Comparison of ENCODE assay signal across 17 cellular contexts in the genomic region with DNA sequence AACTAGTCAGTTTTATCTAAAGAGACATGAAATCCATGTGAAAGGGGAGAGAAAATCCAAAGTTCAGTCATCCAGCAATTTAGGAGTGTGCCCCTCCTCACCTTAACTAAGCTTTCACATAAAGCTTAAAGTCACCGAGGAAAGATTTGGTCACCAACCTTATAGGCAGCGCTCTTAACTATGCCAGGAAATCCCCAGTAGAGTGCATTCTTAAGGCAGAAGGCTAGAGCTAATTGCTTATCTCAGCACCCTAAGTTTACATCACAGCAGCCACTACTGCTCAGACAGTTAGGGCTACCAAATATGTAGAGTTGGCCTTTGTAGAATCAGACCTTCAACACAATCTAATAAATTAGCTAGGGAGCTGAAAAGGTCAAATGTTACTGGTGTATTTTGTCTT. TPM values are rescaled to one million over a fixed set of nuclear protein-coding genes. Genes with fewer than 3 reads are reported as not detected.
DNase-seq lines count a peak whose midpoint lies in the region; ATAC-seq, FAIRE-seq and TF ChIP-seq lines count a peak whose summit lies in the region.
"Had no signal": no experiment of that assay in that cellular context is flagged by ENCODE, and none has a peak within 500 bp of the region (broad histone marks: within the 10 kb centered on the region; RNA-seq: fewer than 3 reads in every experiment).

No MANE protein-coding gene starts in this region.

- 60% methylated on average over 2 of the region's 2 CpGs for WGBS in K562 (ENCODE audit: insufficient coverage, low coverage, missing lambda C conversion rate)
- 20% methylated on average over 1 of the region's 2 CpGs; no CpG with 5 or more reads in 1 of the 2 experiments for WGBS in mesodermal cell (ENCODE audit: insufficient coverage in 2 of 2), 2 experiments
- WGBS in transverse colon (ENCODE audit: low coverage in 1 of 2), 2 donors = 69 to 78% methylated on average over 2 of the region's 2 CpGs

- no peaks in the 10 kb centered on the region for H3K27me3 ChIP-seq in A673 (replicated peaks; ENCODE audit: insufficient read depth, low read depth, low read length, poor library complexity)
- no peaks in the 10 kb centered on the region for H3K27me3 ChIP-seq in BLaER1
- no peaks in the 10 kb centered on the region for H3K27me3 ChIP-seq in K562 (ENCODE audit: control insufficient read depth in 2 of 2, insufficient read depth in 2 of 2, low read length in 2 of 2)
- H3K27me3 ChIP-seq in transverse colon = no peaks in the 10 kb centered on the region

- peaks cover 56% of the 10 kb centered on the region for H4K20me1 ChIP-seq in BLaER1
- peaks cover 14% of the 10 kb centered on the region; the same call in 1 of the 2 replicates for H4K20me1 ChIP-seq in K562 (replicated peaks; ENCODE audit: control insufficient read depth, insufficient read depth, low read length)

- TF ChIP-seq CTCF in A673 (conservative IDR thresholded peaks at IDR 0.05; ENCODE audit: low read depth, low read length) = no peak
- TF ChIP-seq CTCF in K562 (IDR thresholded peaks at IDR 0.05 in 2 of 3, conservative IDR thresholded peaks at IDR 0.05 in 1 of 3; ENCODE audit: insufficient read depth in 2 of 3, low read depth in 1 of 3, low read length in 3 of 3) = no peak
- TF ChIP-seq CTCF in transverse colon (IDR thresholded peaks at IDR 0.05) = no peak

- H3K9me3 ChIP-seq in A673 (ENCODE audit: low read depth, low read length, poor library complexity, severe bottlenecking) = no peaks in the 10 kb centered on the region
- H3K9me3 ChIP-seq in BLaER1 = no peaks in the 10 kb centered on the region
- no peaks in the 10 kb centered on the region for H3K9me3 ChIP-seq in K562 (replicated peaks; ENCODE audit: control insufficient read depth, insufficient read depth, low read depth, low read length)
- H3K9me3 ChIP-seq in mesodermal cell (ENCODE audit: control insufficient read depth, low read length) = no peaks in the 10 kb centered on the region
- H3K9me3 ChIP-seq in transverse colon = no peaks in the 10 kb centered on the region
- H3K9me3 ChIP-seq: thoracic aorta had no signal

- H3K9ac ChIP-seq in BLaER1 (no peak overlapping the region), K562 (ENCODE audit: insufficient read depth in 1 of 2, low read depth in 2 of 2, low read length in 2 of 2) (no peak overlapping the region)

- no peak overlapping the region for H2AFZ ChIP-seq in K562 (ENCODE audit: low read depth, low read length)

- H3K79me2 ChIP-seq in K562 (ENCODE audit: control insufficient read depth, insufficient read depth, low read length) = peaks cover 55% of the 10 kb centered on the region

- intact Hi-C loops in A673 (cut with micrococcal nuclease; ENCODE audit: unreplicated experiment) = no loop called here
- intact Hi-C loops in K562 (cut with micrococcal nuclease) = loop anchor here (5.0 to 10.0 kb wide), 2 partner anchors 46 to 102 kb away; partner anchors contain the start of gene MTPN
- intact Hi-C loops in transverse colon (cut with DNase I; ENCODE audit: low total_unique reads) = no loop called here

- peak; percentile 27 for ATAC-seq in K562

- no peak for TF ChIP-seq POLR2A in K562 (conservative IDR thresholded peaks at IDR 0.05)
- TF ChIP-seq POLR2A in transverse colon (IDR thresholded peaks at IDR 0.05) = no peak

- H3K4me3 ChIP-seq in A673 (ENCODE audit: low read depth, low read length, poor library complexity, severe bottlenecking) (no peak overlapping the region), BLaER1 (no peak overlapping the region), K562 (no peak overlapping the region), mesodermal cell (ENCODE audit: extremely low read depth, insufficient read depth, low read length, poor library complexity, severe bottlenecking) (no peak overlapping the region), transverse colon (no peak overlapping the region)
- H3K4me3 ChIP-seq: thoracic aorta had no signal

- TF ChIP-seq EP300 in K562 (IDR thresholded peaks at IDR 0.05; ENCODE audit: low read length) = no peak
- TF ChIP-seq EP300 in transverse colon (IDR thresholded peaks at IDR 0.05; ENCODE audit: low read depth) = no peak

- no peak; a peak in 1 of 4 replicates for TF ChIP-seq RAD21 in K562 (CRISPR knock-in tag; conservative IDR thresholded peaks at IDR 0.05 in 1 of 2, IDR thresholded peaks at IDR 0.05 in 1 of 2)

- no peaks in the 10 kb centered on the region for H3K9me1 ChIP-seq in K562 (ENCODE audit: control insufficient read depth, insufficient read depth, low read length)

- BruUV-seq in A673 (replicated peaks; lab: Mats Ljungman, UMichigan) (TSS peak; percentile 41), K562 (replicated peaks; lab: Mats Ljungman, UMichigan) (no TSS peak)

- POLR2A ChIA-PET in A673 (lab: Charles Lee; ENCODE audit: low non-redundant PET) (no interaction called here), K562 (lab: Yijun Ruan, JAX) (interaction anchor here (0.6 to 7.1 kb wide), 6 partner anchors 9 to 405 kb away, joined by 3 to 45 read pairs (median 4); no protein-coding TSS in a partner anchor)

- in situ Hi-C loops in K562 (cut with MboI) = no loop called here
- in situ Hi-C loops in transverse colon (cut with MboI; ENCODE audit: low pct_ligation_motif_present in 1 of 4, low pct_unique_long_range_greater_than_20kb in 1 of 4, low sequenced_read_pairs in 3 of 4) = no loop called here

- FAIRE-seq in K562 (lab: Jason Lieb, UNC) = no peak

- CTCF ChIA-PET in A673 (lab: Charles Lee) (no interaction called here), K562 (lab: Yijun Ruan, JAX; ENCODE audit: low intra/inter-chr PET ratio) (no interaction called here)

- peak overlapping the region; percentile 33 for H3K4me2 ChIP-seq in BLaER1
- no peak overlapping the region for H3K4me2 ChIP-seq in K562 (ENCODE audit: insufficient read depth, low read length)

- H3K4me1 ChIP-seq in A673 (ENCODE audit: insufficient read depth, low read length, poor library complexity, severe bottlenecking) = peaks cover 30% of the 10 kb centered on the region
- peaks cover 25% of the 10 kb centered on the region for H3K4me1 ChIP-seq in BLaER1
- H3K4me1 ChIP-seq in K562 (replicated peaks in 1 of 2; ENCODE audit: control insufficient read depth in 2 of 2, insufficient read depth in 2 of 2, low read length in 2 of 2) = peaks cover 19 to 52% of the 10 kb centered on the region in 2 experiments
- H3K4me1 ChIP-seq in mesodermal cell (ENCODE audit: control insufficient read depth, insufficient read depth, low read length, poor library complexity, severe bottlenecking) = peaks cover 57% of the 10 kb centered on the region
- H3K4me1 ChIP-seq in transverse colon = peaks cover 0 to 14% (median 6%) of the 10 kb centered on the region in 4 donors

- DNase-seq in A673 (ENCODE audit: low spot score) (no peak), K562 (ENCODE audit: extremely low read depth in 1 of 4, low spot score in 3 of 4) (no peak), transverse colon (no peak), NCI-H2196 (lab: John Stamatoyannopoulos, UW; ENCODE audit: unreplicated experiment) (no peak)
- no peak for DNase-seq in stimulated activated CD4-positive, alpha-beta T cell treated with anti-CD3 and anti-CD28 coated beads, Interleukin-12 subunit alpha, Interleukin-12 subunit beta, amount 100 ng/mL, for 4 hours
- DNase-seq: activated CD4-positive, alpha-beta T cell treated with anti-CD3 and anti-CD28 coated beads, Interleukin-2, amount 10 ng/mL, durations not matched to agents 24 days and 14 days; activated CD8-positive, alpha-beta memory T cell treated with anti-CD3 and anti-CD28 coated beads, Interleukin-2, amount 50 U/mL, for 48 hours; DND-41; effector CD4-positive, alpha-beta T cell; head of caudate nucleus; immature natural killer cell; KBM-7; NCI-H2029; NCI-H446 treated with DMSO at 0.1 percent for 48 hours had no signal

- H3K36me3 ChIP-seq in A673 (ENCODE audit: insufficient read depth, low read length, poor library complexity, severe bottlenecking) (peaks cover 5% of the 10 kb centered on the region), BLaER1 (peaks cover 61% of the 10 kb centered on the region), K562 (ENCODE audit: control insufficient read depth, insufficient read depth, low read length) (peaks cover 48% of the 10 kb centered on the region), mesodermal cell (ENCODE audit: control insufficient read depth, insufficient read depth, low read length) (peaks cover 39% of the 10 kb centered on the region), transverse colon (no peaks in the 10 kb centered on the region)

- no peak overlapping the region for H3K27ac ChIP-seq in A673 (ENCODE audit: low read depth, low read length, poor library complexity, severe bottlenecking)
- no peak overlapping the region for H3K27ac ChIP-seq in BLaER1
- H3K27ac ChIP-seq in K562 (ENCODE audit: extremely low read depth, low read depth, low read length) = no peak overlapping the region
- peak overlapping the region; percentile 88 for H3K27ac ChIP-seq in mesodermal cell (ENCODE audit: low read depth, low read length, severe bottlenecking)
- no peak overlapping the region for H3K27ac ChIP-seq in transverse colon
- H3K27ac ChIP-seq: thoracic aorta had no signal

TF ChIP-seq in K562, 482 proteins besides CTCF, POLR2A, EP300 and RAD21 (continues in another document):
- no peak for TF ChIP-seq STAG1 (CRISPR knock-in tag; IDR thresholded peaks at IDR 0.05; ENCODE audit: borderline replicate concordance)
- TF ChIP-seq ZNF589 (CRISPR knock-in tag; IDR thresholded peaks at IDR 0.05; ENCODE audit: low read depth) = no peak
- no peak for TF ChIP-seq NR1H2 (CRISPR knock-in tag; IDR thresholded peaks at IDR 0.05)
- TF ChIP-seq TARDBP (IDR thresholded peaks at IDR 0.05) = 0 out of 2 replicates have a peak, but pooled peaks have one; percentile 20

RNA-seq across cellular contexts. Expression of gene MTPN, which starts 47.9 kb away (rescaled TPM):
- total RNA-seq in A673 (2021) (152 and 166 TPM in 2 replicates), K562 (2014; rRNA removed) (94.4 and 128 TPM in 2 replicates), K562 (2014; rRNA removed; fragmentation: Illumina TruSeq; extraction: Trizol) (156 and 189 TPM in 2 replicates), K562 (2015; rRNA removed; fragmentation: Illumina TruSeq; extraction: Trizol) (154 and 159 TPM in 2 replicates), K562 (2021) (236 and 261 TPM in 2 replicates), transverse colon (10 to 100 TPM; 44.9 to 71.7 (median 65.5) TPM)
- total RNA-seq in K562 (2011; cell fraction: chromatin; rRNA removed; ENCODE audit: low replicate concordance) = 24.4 and 41.1 TPM in 2 replicates
- 26.7 and 34.1 TPM in 2 replicates for total RNA-seq in K562 (2011; cell fraction: nucleolus; rRNA removed)
- total RNA-seq in K562 (2011; cell fraction: nucleoplasm; rRNA removed) = 43.8 and 76.6 TPM in 2 replicates
- polyA plus RNA-seq in K562 (2011; rRNA removed) (189 and 191 TPM in 2 replicates), K562 (2014; fragmentation: Illumina TruSeq; extraction: Trizol) (224 and 243 TPM in 2 replicates), K562 (2014; fragmentation: Nextera tagmentation; extraction: Ambion mirVana) (10 to 100 TPM; 68.5 to 68.6 TPM), K562 (2014; rRNA removed) (133 and 148 TPM in 2 replicates)
- 69.3 and 142 TPM in 2 replicates for polyA plus RNA-seq in K562 (2011; cell fraction: cytosol; rRNA removed)
- polyA plus RNA-seq in K562 (2011; cell fraction: nucleus; rRNA removed) = 61.0 and 67.9 TPM in 2 replicates
- 190 and 199 TPM in 2 replicates for polyA plus RNA-seq in K562 (2012)
- polyA minus RNA-seq in K562 (2011; rRNA and poly(A)+ RNA removed) = 247 and 299 TPM in 2 replicates
- 168 and 172 TPM in 2 replicates for polyA minus RNA-seq in K562 (2011; cell fraction: cytosol; rRNA and poly(A)+ RNA removed)
- polyA minus RNA-seq in K562 (2011; cell fraction: nucleus; rRNA and poly(A)+ RNA removed) = 70.3 and 88.3 TPM in 2 replicates
- polyA plus RNA-seq in mesodermal cell (2013, experiment 1 of 2) = 241 TPM
- 239 TPM for polyA plus RNA-seq in mesodermal cell (2013, experiment 2 of 2)
